In genomic region chr12:6226002-6226700, GRCh38 we compare ENCODE assay signal across 9 cellular contexts. TPM values are rescaled to one million over a fixed set of nuclear protein-coding genes. Genes with fewer than 3 reads are reported as not detected.
A peak's percentile ranks its signal among the peaks of the same experiment; 100 is the strongest.
DNase-seq lines count a peak whose midpoint lies in the region; ATAC-seq and TF ChIP-seq lines count a peak whose summit lies in the region.
"Had no signal": no experiment of that assay in that cellular context is flagged by ENCODE, and none has a peak within 500 bp of the region (broad histone marks: within the 10 kb centered on the region; RNA-seq: fewer than 3 reads in every experiment).

No MANE protein-coding gene starts in this region.

- H3K27me3 ChIP-seq in Caco-2 (replicated peaks; ENCODE audit: control insufficient read depth, insufficient read depth, low read length) (no peaks in the 10 kb centered on the region), left ventricle myocardium inferior (ENCODE audit: low read depth) (no peaks in the 10 kb centered on the region)

- H3K27ac Mint-ChIP-seq in Caco-2 (ENCODE audit: unreplicated experiment) = peak overlapping the region; percentile 96
- peak overlapping the region; percentile 43 for H3K27ac Mint-ChIP-seq in progenitor cell of endocrine pancreas
- no peak overlapping the region for H3K27ac Mint-ChIP-seq in effector memory CD8-positive, alpha-beta T cell

- CTCF ChIA-PET in Caco-2 (lab: Charles Lee) = interaction anchor here (1.7 kb wide), 1 partner anchor 31 kb away, joined by 5 read pairs; no protein-coding TSS in a partner anchor

- TF ChIP-seq CTCF in Caco-2 (IDR thresholded peaks at IDR 0.05; ENCODE audit: insufficient read depth in 1 of 2, low read depth in 1 of 2, low read length in 1 of 2, severe bottlenecking in 1 of 2, unreplicated experiment in 1 of 2) = no peak
- no peak for TF ChIP-seq CTCF in astrocyte of the cerebellum (IDR thresholded peaks at IDR 0.05; ENCODE audit: low read depth, low read length, missing control alignments)
- TF ChIP-seq CTCF in left ventricle myocardium inferior (IDR thresholded peaks at IDR 0.05; ENCODE audit: borderline replicate concordance) = no peak
- no peak for TF ChIP-seq CTCF in progenitor cell of endocrine pancreas (IDR thresholded peaks at IDR 0.05; ENCODE audit: unreplicated experiment)

- no peak for ATAC-seq in effector memory CD8-positive, alpha-beta T cell (replicated peaks)
- ATAC-seq in GM18519 (IDR thresholded peaks at IDR 0.05; ENCODE audit: low FRiP score, unreplicated experiment) (no peak), HG02588 (IDR thresholded peaks at IDR 0.05; ENCODE audit: unreplicated experiment) (no peak)

- POLR2A ChIA-PET in Caco-2 (lab: Charles Lee) = interaction anchor here (0.6 kb wide), 2 partner anchors 16 to 245 kb away, joined by 3 read pairs; no protein-coding TSS in a partner anchor

- H3K36me3 ChIP-seq in Caco-2 (ENCODE audit: control insufficient read depth, insufficient read depth, low read length) (peaks cover 4% of the 10 kb centered on the region), left ventricle myocardium inferior (no peaks in the 10 kb centered on the region)

- H3K4me3 Mint-ChIP-seq in Caco-2 (ENCODE audit: unreplicated experiment) (no peak overlapping the region), progenitor cell of endocrine pancreas (ENCODE audit: low read depth) (no peak overlapping the region)
- H3K4me3 Mint-ChIP-seq in effector memory CD8-positive, alpha-beta T cell = no peak overlapping the region

- H3K4me3 ChIP-seq in Caco-2 (ENCODE audit: low read depth, low read length) (no peak overlapping the region), astrocyte of the cerebellum (ENCODE audit: low read depth, low read length) (no peak overlapping the region), left ventricle myocardium inferior (peak overlapping the region; percentile 52)

- no TSS peak for BruUV-seq in Caco-2 (replicated peaks; lab: Mats Ljungman, UMichigan)

- DNase-seq in Caco-2 (no peak), astrocyte of the cerebellum (ENCODE audit: low read depth) (peak; percentile 88), left ventricle myocardium inferior (peak; percentile 78), progenitor cell of endocrine pancreas (ENCODE audit: low spot score, unreplicated experiment) (no peak)
- no peak for DNase-seq in effector memory CD8-positive, alpha-beta T cell
- no peak for DNase-seq in activated CD4-positive, alpha-beta T cell treated with anti-CD3 and anti-CD28 coated beads, Interleukin-2, amount 50 U/mL, for 1 hour
- DNase-seq: DND-41 had no signal

- H3K9me3 Mint-ChIP-seq in Caco-2 (ENCODE audit: unreplicated experiment) = no peaks in the 10 kb centered on the region
- H3K9me3 Mint-ChIP-seq in progenitor cell of endocrine pancreas (ENCODE audit: low read depth) = no peaks in the 10 kb centered on the region
- H3K9me3 Mint-ChIP-seq in effector memory CD8-positive, alpha-beta T cell = no peaks in the 10 kb centered on the region

- in situ Hi-C loops in astrocyte of the cerebellum (cut with HindIII; ENCODE audit: low sequenced_read_pairs) = loop anchor here (5.0 kb wide), 1 partner anchor 46 kb away; no protein-coding TSS in a partner anchor

- peak overlapping the region; percentile 90 for H3K27ac ChIP-seq in left ventricle myocardium inferior (replicated peaks)

- intact Hi-C loops in Caco-2 (cut with micrococcal nuclease; ENCODE audit: unreplicated experiment) = no loop called here
- intact Hi-C loops in left ventricle myocardium inferior (cut with micrococcal nuclease) = no loop called here

- H3K9me3 ChIP-seq in Caco-2 (no peaks in the 10 kb centered on the region), left ventricle myocardium inferior (replicated peaks) (no peaks in the 10 kb centered on the region)

- H3K27me3 Mint-ChIP-seq in Caco-2 (ENCODE audit: insufficient read depth, unreplicated experiment) (no peaks in the 10 kb centered on the region), progenitor cell of endocrine pancreas (peaks cover 15% of the 10 kb centered on the region)
- H3K27me3 Mint-ChIP-seq in effector memory CD8-positive, alpha-beta T cell = peaks cover 0 to 10% of the 10 kb centered on the region in 2 donors

- H3K4me1 Mint-ChIP-seq in Caco-2 (ENCODE audit: low read depth, unreplicated experiment) (peaks cover 58% of the 10 kb centered on the region), progenitor cell of endocrine pancreas (ENCODE audit: low read depth) (peaks cover 27% of the 10 kb centered on the region)
- H3K4me1 Mint-ChIP-seq in effector memory CD8-positive, alpha-beta T cell (ENCODE audit: low read depth in 2 of 2) = peaks cover 10% of the 10 kb centered on the region in 2 donors

- H3K36me3 Mint-ChIP-seq in Caco-2 (ENCODE audit: insufficient read depth, unreplicated experiment) = peaks cover 26% of the 10 kb centered on the region
- no peaks in the 10 kb centered on the region for H3K36me3 Mint-ChIP-seq in progenitor cell of endocrine pancreas (ENCODE audit: insufficient read depth)
- no peaks in the 10 kb centered on the region for H3K36me3 Mint-ChIP-seq in effector memory CD8-positive, alpha-beta T cell (ENCODE audit: insufficient read depth)

- peaks cover 77% of the 10 kb centered on the region for H3K4me1 ChIP-seq in Caco-2
- H3K4me1 ChIP-seq in left ventricle myocardium inferior = peaks cover 100% of the 10 kb centered on the region

RNA-seq across cellular contexts. Expression of gene CD9, which starts 26.0 kb away (rescaled TPM):
- total RNA-seq in Caco-2 (2022) (170 and 179 TPM in 2 replicates), left ventricle myocardium inferior (55.5 TPM), progenitor cell of endocrine pancreas (6.0 and 10.8 TPM in 2 replicates)

Comparison
In these comparisons a context has a peak if more than half of its experiments do, and no peak if none do; other contexts are left out.
1. DNase-seq: peak in astrocyte of the cerebellum (single experiment) and left ventricle myocardium inferior (single experiment); none in Caco-2 (0 of 2), progenitor cell of endocrine pancreas (single experiment), effector memory CD8-positive, alpha-beta T cell (0 of 3) and activated CD4-positive, alpha-beta T cell treated with anti-CD3 and anti-CD28 coated beads, Interleukin-2, amount 50 U/mL, for 1 hour (single experiment).
2. H3K27ac Mint-ChIP-seq: peak in Caco-2 (single experiment) and progenitor cell of endocrine pancreas (single experiment); none in effector memory CD8-positive, alpha-beta T cell (0 of 2).